ENCODE assay signal across 1 cellular context in genomic region chr10:118002581-118002980, GRCh38.
TF ChIP-seq lines count a peak whose summit lies in the region.

No MANE protein-coding gene starts in this region.

TF ChIP-seq in K562, 482 proteins besides CTCF, POLR2A, EP300 and RAD21 (continued from another document):
- TF ChIP-seq ZBTB9 (CRISPR knock-in tag; IDR thresholded peaks at IDR 0.05) (no peak), CEBPG (CRISPR knock-in tag; IDR thresholded peaks at IDR 0.05) (peak; percentile 92), CEBPG (tag; conservative IDR thresholded peaks at IDR 0.05 in 1 of 2, IDR thresholded peaks at IDR 0.05 in 1 of 2) (peak; percentile 16 to 94; a peak in 2 of 4 replicates), TRIM24 (IDR thresholded peaks at IDR 0.05) (peak in 1 of 2 experiments; percentile 67; a peak in 2 of 4 replicates), PHB (CRISPR knock-in tag; IDR thresholded peaks at IDR 0.05) (no peak), CBFA2T3 (IDR thresholded peaks at IDR 0.05) (no peak), SRSF1 (IDR thresholded peaks at IDR 0.05; ENCODE audit: low read depth, low read length) (no peak), KAT7 (CRISPR knock-in tag; IDR thresholded peaks at IDR 0.05; ENCODE audit: borderline replicate concordance) (no peak), RBM15 (IDR thresholded peaks at IDR 0.05; ENCODE audit: insufficient read depth, low read length) (no peak), ATF7 (IDR thresholded peaks at IDR 0.05) (peak; percentile 82), NR1H2 (CRISPR knock-in tag; IDR thresholded peaks at IDR 0.05) (no peak), FIP1L1 (IDR thresholded peaks at IDR 0.05; ENCODE audit: low read depth, low read length, poor library complexity, severe bottlenecking) (no peak), FOSL1 (tag; conservative IDR thresholded peaks at IDR 0.05) (peak; percentile 86), ATF1 (CRISPR knock-in tag; IDR thresholded peaks at IDR 0.05) (no peak), ATF1 (tag; IDR thresholded peaks at IDR 0.05) (0 out of 2 replicates have a peak, but pooled peaks have one; percentile 19), ZBTB8A (IDR thresholded peaks at IDR 0.05; ENCODE audit: partially characterized antibody) (no peak), L3MBTL2 (IDR thresholded peaks at IDR 0.05) (peak; percentile 47; the same call in 1 of the 2 replicates), NFRKB (IDR thresholded peaks at IDR 0.05; ENCODE audit: low read depth) (no peak; the same call in 1 of the 2 replicates), ZNF76 (CRISPR knock-in tag; IDR thresholded peaks at IDR 0.05; ENCODE audit: borderline replicate concordance) (no peak), JUN (IDR thresholded peaks at IDR 0.05; ENCODE audit: borderline replicate concordance, low read depth, low read length) (0 out of 2 replicates have a peak, but pooled peaks have one; percentile 32), JUN (CRISPR knock-in tag; IDR thresholded peaks at IDR 0.05; ENCODE audit: borderline replicate concordance) (no peak), NCOA1 (IDR thresholded peaks at IDR 0.05; ENCODE audit: low read depth) (no peak), RCOR1 (IDR thresholded peaks at IDR 0.05; ENCODE audit: borderline replicate concordance in 1 of 2, low read depth in 2 of 2, low read length in 2 of 2) (no peak), DDX20 (tag; IDR thresholded peaks at IDR 0.05; ENCODE audit: low read depth) (no peak), TGIF2 (CRISPR knock-in tag; IDR thresholded peaks at IDR 0.05) (no peak), SPI1 (IDR thresholded peaks at IDR 0.05; ENCODE audit: borderline replicate concordance, low read depth, low read length) (peak; percentile 34; the same call in 1 of the 2 replicates), SMARCA4 (IDR thresholded peaks at IDR 0.05) (peak; percentile 16; the same call in 1 of the 2 replicates), NCOA4 (IDR thresholded peaks at IDR 0.05; ENCODE audit: partially characterized antibody) (no peak), JUND (IDR thresholded peaks at IDR 0.05; ENCODE audit: borderline replicate concordance, low read depth, low read length) (peak; percentile 78), JUND (tag; IDR thresholded peaks at IDR 0.05; ENCODE audit: borderline replicate concordance, low read depth, low read length) (peak; percentile 31; the same call in 1 of the 3 replicates), ZNF717 (CRISPR knock-in tag; IDR thresholded peaks at IDR 0.05) (no peak), ZNF347 (CRISPR knock-in tag; IDR thresholded peaks at IDR 0.05; ENCODE audit: low read depth) (no peak), FOXM1 (IDR thresholded peaks at IDR 0.05; ENCODE audit: low read depth) (no peak), FOXM1 (CRISPR knock-in tag; IDR thresholded peaks at IDR 0.05; ENCODE audit: low read depth) (no peak), HDAC1 (IDR thresholded peaks at IDR 0.05) (no peak), KDM4B (IDR thresholded peaks at IDR 0.05; ENCODE audit: borderline replicate concordance in 2 of 2, low read depth in 1 of 2) (no peak), HDAC3 (IDR thresholded peaks at IDR 0.05; ENCODE audit: borderline replicate concordance, partially characterized antibody) (no peak), PYGO2 (tag; IDR thresholded peaks at IDR 0.05) (no peak), CBX8 (IDR thresholded peaks at IDR 0.05; ENCODE audit: borderline replicate concordance, extremely low read depth, low read depth, low read length, poor library complexity, severe bottlenecking) (no peak), ATF3 (IDR thresholded peaks at IDR 0.05) (peak; percentile 91), ATF3 (CRISPR knock-in tag; conservative IDR thresholded peaks at IDR 0.05) (no peak), KDM5B (IDR thresholded peaks at IDR 0.05; ENCODE audit: insufficient replicate concordance, low read depth, low read length) (no peak), ZC3H8 (IDR thresholded peaks at IDR 0.05) (no peak), ZNF584 (CRISPR knock-in tag; IDR thresholded peaks at IDR 0.05; ENCODE audit: low read depth) (peak; percentile 49; the same call in 1 of the 2 replicates), CC2D1A (IDR thresholded peaks at IDR 0.05) (no peak), ARID1B (IDR thresholded peaks at IDR 0.05) (peak; percentile 40; the same call in 1 of the 2 replicates), HCFC1 (IDR thresholded peaks at IDR 0.05; ENCODE audit: low read depth, low read length) (no peak), HNRNPLL (IDR thresholded peaks at IDR 0.05; ENCODE audit: low read depth, low read length, poor library complexity, severe bottlenecking) (no peak), ELF1 (tag; IDR thresholded peaks at IDR 0.05) (no peak)
- TF ChIP-seq, protein P1, sequence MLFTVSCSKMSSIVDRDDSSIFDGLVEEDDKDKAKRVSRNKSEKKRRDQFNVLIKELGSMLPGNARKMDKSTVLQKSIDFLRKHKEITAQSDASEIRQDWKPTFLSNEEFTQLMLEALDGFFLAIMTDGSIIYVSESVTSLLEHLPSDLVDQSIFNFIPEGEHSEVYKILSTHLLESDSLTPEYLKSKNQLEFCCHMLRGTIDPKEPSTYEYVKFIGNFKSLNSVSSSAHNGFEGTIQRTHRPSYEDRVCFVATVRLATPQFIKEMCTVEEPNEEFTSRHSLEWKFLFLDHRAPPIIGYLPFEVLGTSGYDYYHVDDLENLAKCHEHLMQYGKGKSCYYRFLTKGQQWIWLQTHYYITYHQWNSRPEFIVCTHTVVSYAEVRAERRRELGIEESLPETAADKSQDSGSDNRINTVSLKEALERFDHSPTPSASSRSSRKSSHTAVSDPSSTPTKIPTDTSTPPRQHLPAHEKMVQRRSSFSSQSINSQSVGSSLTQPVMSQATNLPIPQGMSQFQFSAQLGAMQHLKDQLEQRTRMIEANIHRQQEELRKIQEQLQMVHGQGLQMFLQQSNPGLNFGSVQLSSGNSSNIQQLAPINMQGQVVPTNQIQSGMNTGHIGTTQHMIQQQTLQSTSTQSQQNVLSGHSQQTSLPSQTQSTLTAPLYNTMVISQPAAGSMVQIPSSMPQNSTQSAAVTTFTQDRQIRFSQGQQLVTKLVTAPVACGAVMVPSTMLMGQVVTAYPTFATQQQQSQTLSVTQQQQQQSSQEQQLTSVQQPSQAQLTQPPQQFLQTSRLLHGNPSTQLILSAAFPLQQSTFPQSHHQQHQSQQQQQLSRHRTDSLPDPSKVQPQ (CRISPR knock-in tag; IDR thresholded peaks at IDR 0.05; ENCODE audit: borderline replicate concordance): no peak
- TF ChIP-seq, protein P2, sequence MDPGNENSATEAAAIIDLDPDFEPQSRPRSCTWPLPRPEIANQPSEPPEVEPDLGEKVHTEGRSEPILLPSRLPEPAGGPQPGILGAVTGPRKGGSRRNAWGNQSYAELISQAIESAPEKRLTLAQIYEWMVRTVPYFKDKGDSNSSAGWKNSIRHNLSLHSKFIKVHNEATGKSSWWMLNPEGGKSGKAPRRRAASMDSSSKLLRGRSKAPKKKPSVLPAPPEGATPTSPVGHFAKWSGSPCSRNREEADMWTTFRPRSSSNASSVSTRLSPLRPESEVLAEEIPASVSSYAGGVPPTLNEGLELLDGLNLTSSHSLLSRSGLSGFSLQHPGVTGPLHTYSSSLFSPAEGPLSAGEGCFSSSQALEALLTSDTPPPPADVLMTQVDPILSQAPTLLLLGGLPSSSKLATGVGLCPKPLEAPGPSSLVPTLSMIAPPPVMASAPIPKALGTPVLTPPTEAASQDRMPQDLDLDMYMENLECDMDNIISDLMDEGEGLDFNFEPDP (CRISPR knock-in tag; IDR thresholded peaks at IDR 0.05): no peak
- TF ChIP-seq, protein P3, sequence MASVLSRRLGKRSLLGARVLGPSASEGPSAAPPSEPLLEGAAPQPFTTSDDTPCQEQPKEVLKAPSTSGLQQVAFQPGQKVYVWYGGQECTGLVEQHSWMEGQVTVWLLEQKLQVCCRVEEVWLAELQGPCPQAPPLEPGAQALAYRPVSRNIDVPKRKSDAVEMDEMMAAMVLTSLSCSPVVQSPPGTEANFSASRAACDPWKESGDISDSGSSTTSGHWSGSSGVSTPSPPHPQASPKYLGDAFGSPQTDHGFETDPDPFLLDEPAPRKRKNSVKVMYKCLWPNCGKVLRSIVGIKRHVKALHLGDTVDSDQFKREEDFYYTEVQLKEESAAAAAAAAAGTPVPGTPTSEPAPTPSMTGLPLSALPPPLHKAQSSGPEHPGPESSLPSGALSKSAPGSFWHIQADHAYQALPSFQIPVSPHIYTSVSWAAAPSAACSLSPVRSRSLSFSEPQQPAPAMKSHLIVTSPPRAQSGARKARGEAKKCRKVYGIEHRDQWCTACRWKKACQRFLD (CRISPR knock-in tag; IDR thresholded peaks at IDR 0.05): 0 out of 2 replicates have a peak, but pooled peaks have one; percentile 27
- TF ChIP-seq, protein P4, sequence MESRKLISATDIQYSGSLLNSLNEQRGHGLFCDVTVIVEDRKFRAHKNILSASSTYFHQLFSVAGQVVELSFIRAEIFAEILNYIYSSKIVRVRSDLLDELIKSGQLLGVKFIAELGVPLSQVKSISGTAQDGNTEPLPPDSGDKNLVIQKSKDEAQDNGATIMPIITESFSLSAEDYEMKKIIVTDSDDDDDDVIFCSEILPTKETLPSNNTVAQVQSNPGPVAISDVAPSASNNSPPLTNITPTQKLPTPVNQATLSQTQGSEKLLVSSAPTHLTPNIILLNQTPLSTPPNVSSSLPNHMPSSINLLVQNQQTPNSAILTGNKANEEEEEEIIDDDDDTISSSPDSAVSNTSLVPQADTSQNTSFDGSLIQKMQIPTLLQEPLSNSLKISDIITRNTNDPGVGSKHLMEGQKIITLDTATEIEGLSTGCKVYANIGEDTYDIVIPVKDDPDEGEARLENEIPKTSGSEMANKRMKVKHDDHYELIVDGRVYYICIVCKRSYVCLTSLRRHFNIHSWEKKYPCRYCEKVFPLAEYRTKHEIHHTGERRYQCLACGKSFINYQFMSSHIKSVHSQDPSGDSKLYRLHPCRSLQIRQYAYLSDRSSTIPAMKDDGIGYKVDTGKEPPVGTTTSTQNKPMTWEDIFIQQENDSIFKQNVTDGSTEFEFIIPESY (CRISPR knock-in tag; IDR thresholded peaks at IDR 0.05): no peak
- TF ChIP-seq, protein P5, sequence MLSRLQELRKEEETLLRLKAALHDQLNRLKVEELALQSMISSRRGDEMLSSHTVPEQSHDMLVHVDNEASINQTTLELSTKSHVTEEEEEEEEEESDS (CRISPR knock-in tag; IDR thresholded peaks at IDR 0.05): no peak
